25 cellular contexts compared by ENCODE assay signal in the genomic region with DNA sequence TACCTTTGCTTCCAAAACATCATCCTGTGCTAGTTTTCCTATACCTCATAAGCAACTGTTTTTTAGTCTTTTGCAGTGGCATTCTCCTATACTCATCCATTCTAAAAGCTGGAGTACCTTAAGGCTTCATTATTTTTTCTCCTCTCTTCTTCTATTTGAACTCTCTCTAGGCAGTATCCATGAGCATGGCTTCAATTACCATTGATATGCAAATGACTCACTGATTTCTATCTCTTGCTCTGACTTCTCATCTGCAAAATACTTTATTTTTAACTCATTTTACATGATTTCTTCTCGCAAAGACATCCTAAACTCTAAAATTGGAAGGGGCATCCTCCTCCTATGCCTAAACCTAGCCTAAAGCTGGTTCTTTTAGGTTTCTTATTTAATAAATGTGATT.
"Had no signal": no experiment of that assay in that cellular context is flagged by ENCODE, and none has a peak within 500 bp of the region (broad histone marks: within the 10 kb centered on the region; RNA-seq: fewer than 3 reads in every experiment).

No MANE protein-coding gene starts in this region.

- ATAC-seq: mucosa of descending colon; naive thymus-derived CD4-positive, alpha-beta T cell; natural killer cell treated with Interleukin-12 subunit alpha and Interleukin-12 subunit beta and Interleukin-15 and Interleukin-18, amount 100 ng/mL, for 72 hours; pancreas; right cardiac atrium; sciatic nerve; stimulated activated effector memory CD8-positive, alpha-beta T cell treated with anti-CD3 and anti-CD28 coated beads, Interleukin-12 subunit alpha, Interleukin-12 subunit beta, amount 100 ng/mL, for 72 hours; upper lobe of right lung had no signal

- DNase-seq: islet precursor cell; left ventricle myocardium inferior; midbrain; mucosa of descending colon; naive thymus-derived CD4-positive, alpha-beta T cell; nucleus accumbens; pancreas; posterior cingulate gyrus; retina; right cardiac atrium; spleen; stimulated activated CD4-positive, alpha-beta T cell treated with anti-CD3 and anti-CD28 coated beads, Interleukin-4, amount 100 ng/mL, for 24 hours; stimulated activated naive CD4-positive, alpha-beta T cell; tibial artery; trophoblast cell; upper lobe of right lung had no signal

- H3K27me3 Mint-ChIP-seq: naive thymus-derived CD4-positive, alpha-beta T cell; natural killer cell treated with Interleukin-12 subunit alpha and Interleukin-12 subunit beta and Interleukin-15 and Interleukin-18, amount 100 ng/mL, for 72 hours; stimulated activated naive CD8-positive, alpha-beta T cell treated with anti-CD3 and anti-CD28 coated beads, Interleukin-15, Interleukin-2, amounts not matched to agents 100 ng/mL and 50 ng/mL, for 24 hours had no signal

- H3K4me3 Mint-ChIP-seq: naive thymus-derived CD4-positive, alpha-beta T cell; natural killer cell treated with Interleukin-12 subunit alpha and Interleukin-12 subunit beta and Interleukin-15 and Interleukin-18, amount 100 ng/mL, for 72 hours; stimulated activated effector memory CD8-positive, alpha-beta T cell treated with anti-CD3 and anti-CD28 coated beads, Interleukin-12 subunit alpha, Interleukin-12 subunit beta, amount 100 ng/mL, for 72 hours; stimulated activated naive CD8-positive, alpha-beta T cell treated with anti-CD3 and anti-CD28 coated beads, Interleukin-15, Interleukin-2, amounts not matched to agents 100 ng/mL and 50 ng/mL, for 24 hours had no signal

- H3K4me1 ChIP-seq: left ventricle myocardium inferior, pancreas, prostate gland, spleen, suprapubic skin, tibial artery, upper lobe of right lung had no signal

- H3K36me3 ChIP-seq: left ventricle myocardium inferior, pancreas, prostate gland, spleen, suprapubic skin, thoracic aorta, tibial artery, upper lobe of right lung had no signal

- H3K4me3 ChIP-seq: left ventricle myocardium inferior, lung, mucosa of descending colon, pancreas, prostate gland, skin epidermis, spleen, suprapubic skin, thoracic aorta, tibial artery, upper lobe of right lung had no signal

- H3K27ac Mint-ChIP-seq: naive thymus-derived CD4-positive, alpha-beta T cell; natural killer cell treated with Interleukin-12 subunit alpha and Interleukin-12 subunit beta and Interleukin-15 and Interleukin-18, amount 100 ng/mL, for 72 hours; stimulated activated effector memory CD8-positive, alpha-beta T cell treated with anti-CD3 and anti-CD28 coated beads, Interleukin-12 subunit alpha, Interleukin-12 subunit beta, amount 100 ng/mL, for 72 hours; stimulated activated naive CD8-positive, alpha-beta T cell treated with anti-CD3 and anti-CD28 coated beads, Interleukin-15, Interleukin-2, amounts not matched to agents 100 ng/mL and 50 ng/mL, for 24 hours had no signal

- H3K4me1 Mint-ChIP-seq: naive thymus-derived CD4-positive, alpha-beta T cell; stimulated activated effector memory CD8-positive, alpha-beta T cell treated with anti-CD3 and anti-CD28 coated beads, Interleukin-12 subunit alpha, Interleukin-12 subunit beta, amount 100 ng/mL, for 72 hours had no signal

- H3K36me3 Mint-ChIP-seq: naive thymus-derived CD4-positive, alpha-beta T cell; natural killer cell treated with Interleukin-12 subunit alpha and Interleukin-12 subunit beta and Interleukin-15 and Interleukin-18, amount 100 ng/mL, for 72 hours; stimulated activated effector memory CD8-positive, alpha-beta T cell treated with anti-CD3 and anti-CD28 coated beads, Interleukin-12 subunit alpha, Interleukin-12 subunit beta, amount 100 ng/mL, for 72 hours had no signal

- H3K27me3 ChIP-seq: pancreas, spleen, suprapubic skin, tibial artery, upper lobe of right lung had no signal

- H3K27ac ChIP-seq: left ventricle myocardium inferior, pancreas, prostate gland, skin epidermis, spleen, suprapubic skin, thoracic aorta, tibial artery, upper lobe of right lung had no signal

- H3K9me3 ChIP-seq: left ventricle myocardium inferior, mucosa of descending colon, pancreas, prostate gland, suprapubic skin, thoracic aorta, tibial artery, upper lobe of right lung had no signal
